1 cellular context compared by ENCODE assay signal in genomic region chr11:78290293-78291176, GRCh38.
TF ChIP-seq lines count a peak whose summit lies in the region.

No MANE protein-coding gene starts in this region.

TF ChIP-seq in HepG2, 621 proteins besides CTCF, POLR2A, EP300 and RAD21 (continued from another document and continues in another):
- TF ChIP-seq, protein P1, sequence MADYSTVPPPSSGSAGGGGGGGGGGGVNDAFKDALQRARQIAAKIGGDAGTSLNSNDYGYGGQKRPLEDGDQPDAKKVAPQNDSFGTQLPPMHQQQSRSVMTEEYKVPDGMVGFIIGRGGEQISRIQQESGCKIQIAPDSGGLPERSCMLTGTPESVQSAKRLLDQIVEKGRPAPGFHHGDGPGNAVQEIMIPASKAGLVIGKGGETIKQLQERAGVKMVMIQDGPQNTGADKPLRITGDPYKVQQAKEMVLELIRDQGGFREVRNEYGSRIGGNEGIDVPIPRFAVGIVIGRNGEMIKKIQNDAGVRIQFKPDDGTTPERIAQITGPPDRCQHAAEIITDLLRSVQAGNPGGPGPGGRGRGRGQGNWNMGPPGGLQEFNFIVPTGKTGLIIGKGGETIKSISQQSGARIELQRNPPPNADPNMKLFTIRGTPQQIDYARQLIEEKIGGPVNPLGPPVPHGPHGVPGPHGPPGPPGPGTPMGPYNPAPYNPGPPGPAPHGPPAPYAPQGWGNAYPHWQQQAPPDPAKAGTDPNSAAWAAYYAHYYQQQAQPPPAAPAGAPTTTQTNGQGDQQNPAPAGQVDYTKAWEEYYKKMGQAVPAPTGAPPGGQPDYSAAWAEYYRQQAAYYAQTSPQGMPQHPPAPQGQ (CRISPR knock-in tag; IDR thresholded peaks at IDR 0.05; ENCODE audit: borderline replicate concordance): peak; percentile 44; the same call in 1 of the 2 replicates
- TF ChIP-seq ZBTB21 (CRISPR knock-in tag; IDR thresholded peaks at IDR 0.05) (peak; percentile 67), PAWR (CRISPR knock-in tag; IDR thresholded peaks at IDR 0.05; ENCODE audit: borderline replicate concordance) (no peak), ERF (CRISPR knock-in tag; IDR thresholded peaks at IDR 0.05) (peak; percentile 98), CREBL2 (CRISPR knock-in tag; IDR thresholded peaks at IDR 0.05; ENCODE audit: borderline replicate concordance) (no peak), ZSCAN22 (CRISPR knock-in tag; IDR thresholded peaks at IDR 0.05) (no peak), THAP7 (CRISPR knock-in tag; IDR thresholded peaks at IDR 0.05) (no peak), ZNF564 (CRISPR knock-in tag; IDR thresholded peaks at IDR 0.05) (peak; percentile 53; the same call in 1 of the 2 replicates), SOX13 (IDR thresholded peaks at IDR 0.05) (peak; percentile 95), SOX13 (CRISPR knock-in tag; conservative IDR thresholded peaks at IDR 0.05 in 1 of 2, IDR thresholded peaks at IDR 0.05 in 1 of 2) (peak in 1 of 2 experiments; percentile 99; a peak in 2 of 4 replicates), SIN3B (IDR thresholded peaks at IDR 0.05; ENCODE audit: low read length) (no peak), ZNF549 (CRISPR knock-in tag; IDR thresholded peaks at IDR 0.05) (no peak), ZNF460 (CRISPR knock-in tag; IDR thresholded peaks at IDR 0.05; ENCODE audit: borderline replicate concordance) (no peak; the same call in 1 of the 2 replicates), POLR2AphosphoS2 (IDR thresholded peaks at IDR 0.05; ENCODE audit: low read depth, low read length) (no peak), IKZF5 (CRISPR knock-in tag; IDR thresholded peaks at IDR 0.05) (peak; percentile 96), ZNF576 (CRISPR knock-in tag; IDR thresholded peaks at IDR 0.05) (no peak), RFX3 (CRISPR knock-in tag; IDR thresholded peaks at IDR 0.05) (no peak), ZNF232 (CRISPR knock-in tag; IDR thresholded peaks at IDR 0.05; ENCODE audit: borderline replicate concordance) (no peak), MTF1 (CRISPR knock-in tag; IDR thresholded peaks at IDR 0.05) (no peak), GLMP (CRISPR knock-in tag; IDR thresholded peaks at IDR 0.05; ENCODE audit: borderline replicate concordance) (no peak), KLF11 (CRISPR knock-in tag; IDR thresholded peaks at IDR 0.05) (peak; percentile 90; the same call in 1 of the 2 replicates), ZNF616 (CRISPR knock-in tag; IDR thresholded peaks at IDR 0.05; ENCODE audit: low read depth) (no peak), TEF (CRISPR knock-in tag; IDR thresholded peaks at IDR 0.05) (no peak), DRAP1 (CRISPR knock-in tag; IDR thresholded peaks at IDR 0.05) (peak; percentile 54; the same call in 1 of the 2 replicates), ZNF431 (CRISPR knock-in tag; IDR thresholded peaks at IDR 0.05; ENCODE audit: borderline replicate concordance, low read depth) (peak; percentile 39; the same call in 1 of the 2 replicates), SMARCE1 (IDR thresholded peaks at IDR 0.05; ENCODE audit: borderline replicate concordance) (no peak), ZNF234 (CRISPR knock-in tag; conservative IDR thresholded peaks at IDR 0.05) (no peak)
- TF ChIP-seq, protein P2, sequence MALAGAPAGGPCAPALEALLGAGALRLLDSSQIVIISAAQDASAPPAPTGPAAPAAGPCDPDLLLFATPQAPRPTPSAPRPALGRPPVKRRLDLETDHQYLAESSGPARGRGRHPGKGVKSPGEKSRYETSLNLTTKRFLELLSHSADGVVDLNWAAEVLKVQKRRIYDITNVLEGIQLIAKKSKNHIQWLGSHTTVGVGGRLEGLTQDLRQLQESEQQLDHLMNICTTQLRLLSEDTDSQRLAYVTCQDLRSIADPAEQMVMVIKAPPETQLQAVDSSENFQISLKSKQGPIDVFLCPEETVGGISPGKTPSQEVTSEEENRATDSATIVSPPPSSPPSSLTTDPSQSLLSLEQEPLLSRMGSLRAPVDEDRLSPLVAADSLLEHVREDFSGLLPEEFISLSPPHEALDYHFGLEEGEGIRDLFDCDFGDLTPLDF (CRISPR knock-in tag; IDR thresholded peaks at IDR 0.05): no peak
- TF ChIP-seq, protein P3, sequence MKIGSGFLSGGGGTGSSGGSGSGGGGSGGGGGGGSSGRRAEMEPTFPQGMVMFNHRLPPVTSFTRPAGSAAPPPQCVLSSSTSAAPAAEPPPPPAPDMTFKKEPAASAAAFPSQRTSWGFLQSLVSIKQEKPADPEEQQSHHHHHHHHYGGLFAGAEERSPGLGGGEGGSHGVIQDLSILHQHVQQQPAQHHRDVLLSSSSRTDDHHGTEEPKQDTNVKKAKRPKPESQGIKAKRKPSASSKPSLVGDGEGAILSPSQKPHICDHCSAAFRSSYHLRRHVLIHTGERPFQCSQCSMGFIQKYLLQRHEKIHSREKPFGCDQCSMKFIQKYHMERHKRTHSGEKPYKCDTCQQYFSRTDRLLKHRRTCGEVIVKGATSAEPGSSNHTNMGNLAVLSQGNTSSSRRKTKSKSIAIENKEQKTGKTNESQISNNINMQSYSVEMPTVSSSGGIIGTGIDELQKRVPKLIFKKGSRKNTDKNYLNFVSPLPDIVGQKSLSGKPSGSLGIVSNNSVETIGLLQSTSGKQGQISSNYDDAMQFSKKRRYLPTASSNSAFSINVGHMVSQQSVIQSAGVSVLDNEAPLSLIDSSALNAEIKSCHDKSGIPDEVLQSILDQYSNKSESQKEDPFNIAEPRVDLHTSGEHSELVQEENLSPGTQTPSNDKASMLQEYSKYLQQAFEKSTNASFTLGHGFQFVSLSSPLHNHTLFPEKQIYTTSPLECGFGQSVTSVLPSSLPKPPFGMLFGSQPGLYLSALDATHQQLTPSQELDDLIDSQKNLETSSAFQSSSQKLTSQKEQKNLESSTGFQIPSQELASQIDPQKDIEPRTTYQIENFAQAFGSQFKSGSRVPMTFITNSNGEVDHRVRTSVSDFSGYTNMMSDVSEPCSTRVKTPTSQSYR (CRISPR knock-in tag; IDR thresholded peaks at IDR 0.05; ENCODE audit: borderline replicate concordance): peak; percentile 78; the same call in 1 of the 2 replicates
- TF ChIP-seq, protein P4, sequence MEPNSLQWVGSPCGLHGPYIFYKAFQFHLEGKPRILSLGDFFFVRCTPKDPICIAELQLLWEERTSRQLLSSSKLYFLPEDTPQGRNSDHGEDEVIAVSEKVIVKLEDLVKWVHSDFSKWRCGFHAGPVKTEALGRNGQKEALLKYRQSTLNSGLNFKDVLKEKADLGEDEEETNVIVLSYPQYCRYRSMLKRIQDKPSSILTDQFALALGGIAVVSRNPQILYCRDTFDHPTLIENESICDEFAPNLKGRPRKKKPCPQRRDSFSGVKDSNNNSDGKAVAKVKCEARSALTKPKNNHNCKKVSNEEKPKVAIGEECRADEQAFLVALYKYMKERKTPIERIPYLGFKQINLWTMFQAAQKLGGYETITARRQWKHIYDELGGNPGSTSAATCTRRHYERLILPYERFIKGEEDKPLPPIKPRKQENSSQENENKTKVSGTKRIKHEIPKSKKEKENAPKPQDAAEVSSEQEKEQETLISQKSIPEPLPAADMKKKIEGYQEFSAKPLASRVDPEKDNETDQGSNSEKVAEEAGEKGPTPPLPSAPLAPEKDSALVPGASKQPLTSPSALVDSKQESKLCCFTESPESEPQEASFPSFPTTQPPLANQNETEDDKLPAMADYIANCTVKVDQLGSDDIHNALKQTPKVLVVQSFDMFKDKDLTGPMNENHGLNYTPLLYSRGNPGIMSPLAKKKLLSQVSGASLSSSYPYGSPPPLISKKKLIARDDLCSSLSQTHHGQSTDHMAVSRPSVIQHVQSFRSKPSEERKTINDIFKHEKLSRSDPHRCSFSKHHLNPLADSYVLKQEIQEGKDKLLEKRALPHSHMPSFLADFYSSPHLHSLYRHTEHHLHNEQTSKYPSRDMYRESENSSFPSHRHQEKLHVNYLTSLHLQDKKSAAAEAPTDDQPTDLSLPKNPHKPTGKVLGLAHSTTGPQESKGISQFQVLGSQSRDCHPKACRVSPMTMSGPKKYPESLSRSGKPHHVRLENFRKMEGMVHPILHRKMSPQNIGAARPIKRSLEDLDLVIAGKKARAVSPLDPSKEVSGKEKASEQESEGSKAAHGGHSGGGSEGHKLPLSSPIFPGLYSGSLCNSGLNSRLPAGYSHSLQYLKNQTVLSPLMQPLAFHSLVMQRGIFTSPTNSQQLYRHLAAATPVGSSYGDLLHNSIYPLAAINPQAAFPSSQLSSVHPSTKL (CRISPR knock-in tag; IDR thresholded peaks at IDR 0.05): peak; percentile 100
- TF ChIP-seq, protein P5, sequence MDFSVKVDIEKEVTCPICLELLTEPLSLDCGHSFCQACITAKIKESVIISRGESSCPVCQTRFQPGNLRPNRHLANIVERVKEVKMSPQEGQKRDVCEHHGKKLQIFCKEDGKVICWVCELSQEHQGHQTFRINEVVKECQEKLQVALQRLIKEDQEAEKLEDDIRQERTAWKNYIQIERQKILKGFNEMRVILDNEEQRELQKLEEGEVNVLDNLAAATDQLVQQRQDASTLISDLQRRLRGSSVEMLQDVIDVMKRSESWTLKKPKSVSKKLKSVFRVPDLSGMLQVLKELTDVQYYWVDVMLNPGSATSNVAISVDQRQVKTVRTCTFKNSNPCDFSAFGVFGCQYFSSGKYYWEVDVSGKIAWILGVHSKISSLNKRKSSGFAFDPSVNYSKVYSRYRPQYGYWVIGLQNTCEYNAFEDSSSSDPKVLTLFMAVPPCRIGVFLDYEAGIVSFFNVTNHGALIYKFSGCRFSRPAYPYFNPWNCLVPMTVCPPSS (IDR thresholded peaks at IDR 0.05): no peak
- TF ChIP-seq, protein P6, sequence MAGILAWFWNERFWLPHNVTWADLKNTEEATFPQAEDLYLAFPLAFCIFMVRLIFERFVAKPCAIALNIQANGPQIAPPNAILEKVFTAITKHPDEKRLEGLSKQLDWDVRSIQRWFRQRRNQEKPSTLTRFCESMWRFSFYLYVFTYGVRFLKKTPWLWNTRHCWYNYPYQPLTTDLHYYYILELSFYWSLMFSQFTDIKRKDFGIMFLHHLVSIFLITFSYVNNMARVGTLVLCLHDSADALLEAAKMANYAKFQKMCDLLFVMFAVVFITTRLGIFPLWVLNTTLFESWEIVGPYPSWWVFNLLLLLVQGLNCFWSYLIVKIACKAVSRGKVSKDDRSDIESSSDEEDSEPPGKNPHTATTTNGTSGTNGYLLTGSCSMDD (CRISPR knock-in tag; IDR thresholded peaks at IDR 0.05): no peak
- TF ChIP-seq, protein P7, sequence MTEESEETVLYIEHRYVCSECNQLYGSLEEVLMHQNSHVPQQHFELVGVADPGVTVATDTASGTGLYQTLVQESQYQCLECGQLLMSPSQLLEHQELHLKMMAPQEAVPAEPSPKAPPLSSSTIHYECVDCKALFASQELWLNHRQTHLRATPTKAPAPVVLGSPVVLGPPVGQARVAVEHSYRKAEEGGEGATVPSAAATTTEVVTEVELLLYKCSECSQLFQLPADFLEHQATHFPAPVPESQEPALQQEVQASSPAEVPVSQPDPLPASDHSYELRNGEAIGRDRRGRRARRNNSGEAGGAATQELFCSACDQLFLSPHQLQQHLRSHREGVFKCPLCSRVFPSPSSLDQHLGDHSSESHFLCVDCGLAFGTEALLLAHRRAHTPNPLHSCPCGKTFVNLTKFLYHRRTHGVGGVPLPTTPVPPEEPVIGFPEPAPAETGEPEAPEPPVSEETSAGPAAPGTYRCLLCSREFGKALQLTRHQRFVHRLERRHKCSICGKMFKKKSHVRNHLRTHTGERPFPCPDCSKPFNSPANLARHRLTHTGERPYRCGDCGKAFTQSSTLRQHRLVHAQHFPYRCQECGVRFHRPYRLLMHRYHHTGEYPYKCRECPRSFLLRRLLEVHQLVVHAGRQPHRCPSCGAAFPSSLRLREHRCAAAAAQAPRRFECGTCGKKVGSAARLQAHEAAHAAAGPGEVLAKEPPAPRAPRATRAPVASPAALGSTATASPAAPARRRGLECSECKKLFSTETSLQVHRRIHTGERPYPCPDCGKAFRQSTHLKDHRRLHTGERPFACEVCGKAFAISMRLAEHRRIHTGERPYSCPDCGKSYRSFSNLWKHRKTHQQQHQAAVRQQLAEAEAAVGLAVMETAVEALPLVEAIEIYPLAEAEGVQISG (CRISPR knock-in tag; IDR thresholded peaks at IDR 0.05): peak; percentile 70
